ENCODE assay signal across 17 cellular contexts in genomic region chr7:25656581-25657026, GRCh38.
DNase-seq lines count a peak whose midpoint lies in the region; ATAC-seq and TF ChIP-seq lines count a peak whose summit lies in the region.
"Had no signal": no experiment of that assay in that cellular context is flagged by ENCODE, and none has a peak within 500 bp of the region (broad histone marks: within the 10 kb centered on the region; RNA-seq: fewer than 3 reads in every experiment).

No MANE protein-coding gene starts in this region.

- no peak overlapping the region for H3K27ac Mint-ChIP-seq in GM23338
- H3K27ac Mint-ChIP-seq: effector memory CD8-positive, alpha-beta T cell had no signal

- H3K36me3 Mint-ChIP-seq in GM23338 (ENCODE audit: low read depth) = no peaks in the 10 kb centered on the region

- no peaks in the 10 kb centered on the region for H3K79me2 ChIP-seq in GM23338 (replicated peaks; ENCODE audit: insufficient read depth)

- no peaks in the 10 kb centered on the region for H3K36me3 ChIP-seq in GM23338 (ENCODE audit: insufficient read depth)
- H3K36me3 ChIP-seq: ascending aorta had no signal

- DNase-seq in GM23338 (ENCODE audit: low spot score) (no peak), SK-MEL-5 (ENCODE audit: low read depth, low spot score) (peak; percentile 41), globus pallidus (ENCODE audit: low spot score) (peak; percentile 65), superior temporal gyrus (ENCODE audit: extremely low spot score) (peak; percentile 53), cerebellum (ENCODE audit: low spot score) (no peak), NCI-H2227 (lab: John Stamatoyannopoulos, UW; ENCODE audit: unreplicated experiment) (no peak), NOMO-1 (lab: John Stamatoyannopoulos, UW; ENCODE audit: unreplicated experiment in 2 of 2) (no peak)
- DNase-seq: activated CD4-positive, CD25-positive, alpha-beta regulatory T cell treated with anti-CD3 and anti-CD28 coated beads, Interleukin-2, amount 50 U/mL, for 72 hours; effector memory CD8-positive, alpha-beta T cell; KBM-7; NCI-H1694 treated with DMSO at 0.1 percent for 48 hours; T-helper 1 cell; testis had no signal

- ATAC-seq in GM23338 = no peak
- ATAC-seq: effector memory CD8-positive, alpha-beta T cell; GM12878; left lobe of liver had no signal

- no peaks in the 10 kb centered on the region for H3K4me1 ChIP-seq in GM23338 (ENCODE audit: insufficient read depth)
- H3K4me1 ChIP-seq: testis had no signal

- H2AFZ ChIP-seq in GM23338 = peak overlapping the region; percentile 72

- TF ChIP-seq CTCF in GM23338 (conservative IDR thresholded peaks at IDR 0.05; ENCODE audit: low read depth in 2 of 2) = no peak

- no peaks in the 10 kb centered on the region for H4K20me1 ChIP-seq in GM23338 (replicated peaks; ENCODE audit: insufficient read depth)

- H3K9me2 ChIP-seq in GM23338 (ENCODE audit: insufficient read depth) = no peaks in the 10 kb centered on the region

- no peaks in the 10 kb centered on the region for H3K27me3 ChIP-seq in GM23338 (ENCODE audit: insufficient read depth)
- H3K27me3 ChIP-seq: ascending aorta, testis had no signal

- no peak overlapping the region for H3K4me3 Mint-ChIP-seq in GM23338
- H3K4me3 Mint-ChIP-seq: effector memory CD8-positive, alpha-beta T cell had no signal

- H3K27ac ChIP-seq in GM23338 (ENCODE audit: low read depth) = no peak overlapping the region
- H3K27ac ChIP-seq: ascending aorta had no signal

- in situ Hi-C loops in SK-MEL-5 (cut with HindIII; ENCODE audit: low pct_unique_long_range_greater_than_20kb, low sequenced_read_pairs) = no loop called here

- H3K27me3 Mint-ChIP-seq in GM23338 (ENCODE audit: insufficient read depth, low read depth, poor library complexity) = no peaks in the 10 kb centered on the region

- H3K4me3 ChIP-seq in GM23338 = no peak overlapping the region
- H3K4me3 ChIP-seq: ascending aorta, GM12878, smooth muscle cell, testis had no signal

- no peaks in the 10 kb centered on the region for H3F3A ChIP-seq in GM23338 (replicated peaks; ENCODE audit: low read depth)

- peaks cover 6% of the 10 kb centered on the region; the same call in 2 of the 3 replicates for H3K4me1 Mint-ChIP-seq in GM23338

- H3K9me3 Mint-ChIP-seq in GM23338 = no peaks in the 10 kb centered on the region; the same call in 2 of the 3 replicates
- H3K9me3 Mint-ChIP-seq: effector memory CD8-positive, alpha-beta T cell had no signal

- H3K4me2 ChIP-seq in GM23338 = no peak overlapping the region
- H3K4me2 ChIP-seq: smooth muscle cell had no signal

TF ChIP-seq in GM23338, 12 proteins besides CTCF, POLR2A, EP300 and RAD21 (continues in another document):
- TF ChIP-seq REST (IDR thresholded peaks at IDR 0.05; ENCODE audit: unreplicated experiment) (no peak), ZNF462 (CRISPR knock-in tag; IDR thresholded peaks at IDR 0.05) (no peak), ZNF331 (CRISPR knock-in tag; IDR thresholded peaks at IDR 0.05; ENCODE audit: low read depth) (no peak), JUNB (IDR thresholded peaks at IDR 0.05; ENCODE audit: unreplicated experiment) (no peak), EZH2 (IDR thresholded peaks at IDR 0.05; ENCODE audit: low read depth, unreplicated experiment) (no peak), CREB1 (CRISPR knock-in tag; IDR thresholded peaks at IDR 0.05; ENCODE audit: low read depth) (no peak), POLR2AphosphoS5 (IDR thresholded peaks at IDR 0.05; ENCODE audit: low read depth) (no peak), EZH2phosphoT487 (IDR thresholded peaks at IDR 0.05; ENCODE audit: unreplicated experiment) (no peak), ZNF114 (CRISPR knock-in tag; IDR thresholded peaks at IDR 0.05) (no peak), STAT1 (IDR thresholded peaks at IDR 0.05; ENCODE audit: unreplicated experiment) (no peak)

Comparison
In these comparisons a context has a peak if more than half of its experiments do, and no peak if none do; other contexts are left out.
1. DNase-seq: peak in SK-MEL-5 (single experiment), globus pallidus (single experiment) and superior temporal gyrus (single experiment); none in GM23338 (single experiment), cerebellum (single experiment), NCI-H2227 (single experiment) and NOMO-1 (0 of 2).